ENCODE assay signal across 14 cellular contexts in the genomic region with DNA sequence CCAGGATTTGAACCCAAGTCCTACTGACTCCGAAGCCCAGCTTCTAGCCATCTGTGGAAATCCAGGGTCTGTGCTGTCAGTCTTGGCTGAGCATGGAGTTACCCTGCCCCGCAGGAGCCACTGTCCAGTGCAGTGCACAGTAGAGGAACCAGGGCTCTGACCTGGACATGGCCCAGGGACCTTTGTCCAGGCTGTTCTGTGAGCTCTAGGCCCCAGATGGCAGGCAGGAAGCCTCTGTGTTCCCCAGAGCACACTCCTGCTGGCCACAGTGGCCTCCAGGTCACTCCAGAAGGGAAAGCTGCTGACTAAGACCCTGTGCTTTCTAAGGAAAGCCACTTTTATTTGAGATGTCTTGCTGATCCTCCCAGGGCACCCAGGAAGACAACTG. TPM values are rescaled to one million over a fixed set of nuclear protein-coding genes. Genes with fewer than 3 reads are reported as not detected.
"Had no signal": no experiment of that assay in that cellular context is flagged by ENCODE, and none has a peak within 500 bp of the region (broad histone marks: within the 10 kb centered on the region; RNA-seq: fewer than 3 reads in every experiment).

No MANE protein-coding gene starts in this region.

- ATAC-seq: HepG2 had no signal

- H3K9me3 ChIP-seq: MG63, SK-N-SH had no signal

- H3K36me3 ChIP-seq: MG63 had no signal

- H3K4me3 ChIP-seq: MG63 had no signal

- DNase-seq: IMR-90, Karpas-422, KG1, MG63, NCI-H1092, NCI-H2029 treated with DMSO at 0.1 percent for 48 hours, NCI-H446 treated with DMSO at 0.1 percent for 48 hours, NCI-H510A treated with DMSO at 0.1 percent for 48 hours, NCI-H526, RPMI8226, SK-N-SH had no signal

RNA-seq across cellular contexts. Expression of a gene that starts 13.8 kb away (rescaled TPM):
- total RNA-seq: HepG2, HT1080, IMR-90, SK-MEL-5 had no signal
- polyA plus RNA-seq: HepG2, IMR-90, SK-N-SH had no signal

RNA-seq across cellular contexts. Expression of a gene that starts 30.3 kb away (rescaled TPM):
- total RNA-seq: HepG2, HT1080, IMR-90, SK-MEL-5 had no signal
- polyA plus RNA-seq: HepG2, IMR-90, SK-N-SH had no signal

RNA-seq across cellular contexts. Expression of a gene that starts 39.3 kb away (rescaled TPM):
- total RNA-seq: HepG2, HT1080, IMR-90, SK-MEL-5 had no signal
- polyA plus RNA-seq: HepG2, IMR-90, SK-N-SH had no signal

RNA-seq across cellular contexts. Expression of a gene that starts 54.7 kb away (rescaled TPM):
- total RNA-seq: HepG2, HT1080, IMR-90, SK-MEL-5 had no signal
- polyA plus RNA-seq: HepG2, IMR-90, SK-N-SH had no signal
